Comparison of ENCODE assay signal across 22 cellular contexts in genomic region chr2:67479256-67479655, GRCh38.
A peak's percentile ranks its signal among the peaks of the same experiment; 100 is the strongest.
DNase-seq lines count a peak whose midpoint lies in the region; ATAC-seq and TF ChIP-seq lines count a peak whose summit lies in the region.
"Had no signal": no experiment of that assay in that cellular context is flagged by ENCODE, and none has a peak within 500 bp of the region (broad histone marks: within the 10 kb centered on the region; RNA-seq: fewer than 3 reads in every experiment).

No MANE protein-coding gene starts in this region.

- no peaks in the 10 kb centered on the region for H3K27me3 ChIP-seq in naive thymus-derived CD4-positive, alpha-beta T cell (ENCODE audit: control insufficient read depth in 2 of 2, insufficient read depth in 2 of 2, low read length in 2 of 2)
- H3K27me3 ChIP-seq: BLaER1 treated with 17β-estradiol and CSF1 and Interleukin-3, amounts not matched to agents 10 nM and 100 nM had no signal

- H3K27ac Mint-ChIP-seq in naive thymus-derived CD4-positive, alpha-beta T cell: no peak overlapping the region
- H3K27ac Mint-ChIP-seq: B cell; CD4-positive, alpha-beta T cell; CD8-positive, alpha-beta T cell had no signal

- no peaks in the 10 kb centered on the region for H3K36me3 ChIP-seq in naive thymus-derived CD4-positive, alpha-beta T cell (ENCODE audit: control insufficient read depth in 2 of 3, insufficient read depth in 3 of 3, low read length in 3 of 3)
- H3K36me3 ChIP-seq: BLaER1 treated with 17β-estradiol and CSF1 and Interleukin-3, amounts not matched to agents 10 nM and 100 nM had no signal

- no peak for ATAC-seq in naive thymus-derived CD4-positive, alpha-beta T cell
- ATAC-seq: A549; CD8-positive, alpha-beta T cell had no signal

- intact Hi-C loops in naive thymus-derived CD4-positive, alpha-beta T cell (cut with micrococcal nuclease): no loop called here

- POLR2A ChIA-PET in naive thymus-derived CD4-positive, alpha-beta T cell (lab: Charles Lee): no interaction called here

- H3K36me3 Mint-ChIP-seq in naive thymus-derived CD4-positive, alpha-beta T cell: peaks cover 0 to 3% (median 0%) of the 10 kb centered on the region in 5 donors
- H3K36me3 Mint-ChIP-seq: CD8-positive, alpha-beta T cell had no signal

- H3K9me3 ChIP-seq in naive thymus-derived CD4-positive, alpha-beta T cell (ENCODE audit: control insufficient read depth in 2 of 3, low read length in 3 of 3): no peaks in the 10 kb centered on the region
- H3K9me3 ChIP-seq: A549, Caco-2 had no signal

- peaks cover 0 to 5% (median 0%) of the 10 kb centered on the region in 11 donors for H3K9me3 Mint-ChIP-seq in naive thymus-derived CD4-positive, alpha-beta T cell
- H3K9me3 Mint-ChIP-seq: CD4-positive, alpha-beta T cell; CD8-positive, alpha-beta T cell had no signal

- no peak overlapping the region for H3K4me3 ChIP-seq in fibroblast of the aortic adventitia (ENCODE audit: low read depth, low read length)
- no peak overlapping the region for H3K4me3 ChIP-seq in naive thymus-derived CD4-positive, alpha-beta T cell (ENCODE audit: low read length)
- H3K4me3 ChIP-seq: A549; BLaER1 treated with 17β-estradiol and CSF1 and Interleukin-3, amounts not matched to agents 10 nM and 100 nM had no signal

- CTCF ChIA-PET in naive thymus-derived CD4-positive, alpha-beta T cell (lab: Charles Lee): no interaction called here

- H3K4me3 Mint-ChIP-seq in naive thymus-derived CD4-positive, alpha-beta T cell: no peak overlapping the region
- H3K4me3 Mint-ChIP-seq: B cell; CD4-positive, alpha-beta T cell; CD8-positive, alpha-beta T cell had no signal

- peaks cover 0 to 36% (median 24%) of the 10 kb centered on the region in 5 donors for H3K27me3 Mint-ChIP-seq in naive thymus-derived CD4-positive, alpha-beta T cell

- H3K27ac ChIP-seq in naive thymus-derived CD4-positive, alpha-beta T cell (ENCODE audit: low read depth, low read length): no peak overlapping the region
- H3K27ac ChIP-seq: 22Rv1; A549; BLaER1 treated with 17β-estradiol and CSF1 and Interleukin-3, amounts not matched to agents 10 nM and 100 nM; C4-2B had no signal

- no peaks in the 10 kb centered on the region for H3K4me1 Mint-ChIP-seq in naive thymus-derived CD4-positive, alpha-beta T cell
- H3K4me1 Mint-ChIP-seq: B cell had no signal

- no peaks in the 10 kb centered on the region for H3K4me1 ChIP-seq in naive thymus-derived CD4-positive, alpha-beta T cell (ENCODE audit: control insufficient read depth in 2 of 2, insufficient read depth in 2 of 2, low read length in 2 of 2)
- H3K4me1 ChIP-seq: Caco-2 had no signal

- no peak for TF ChIP-seq CTCF in fibroblast of the aortic adventitia (IDR thresholded peaks at IDR 0.05; ENCODE audit: insufficient read depth, low read length)

- DNase-seq in dermis microvascular lymphatic vessel endothelial cell (ENCODE audit: low read depth in 2 of 2): peak; percentile 9 to 40
- DNase-seq in fibroblast of gingiva (ENCODE audit: low read depth): peak; percentile 12
- peak; percentile 71 for DNase-seq in fibroblast of the aortic adventitia (ENCODE audit: low read depth)
- DNase-seq in naive thymus-derived CD4-positive, alpha-beta T cell: no peak
- no peak for DNase-seq in DMS 273 treated with DMSO at 0.1 percent for 48 hours (lab: John Stamatoyannopoulos, UW)
- no peak for DNase-seq in NCI-H345 treated with DMSO at 0.1 percent for 48 hours (lab: John Stamatoyannopoulos, UW; ENCODE audit: unreplicated experiment)
- DNase-seq: AML-193; Caco-2; Calu3; CD4-positive, alpha-beta T cell; CD8-positive, alpha-beta T cell; DMS153; DMS53; DMS79; DND-41; EL; GF-D8 had no signal

Comparison
In these comparisons a context has a peak if more than half of its experiments do, and no peak if none do; other contexts are left out.
1. DNase-seq: peak in dermis microvascular lymphatic vessel endothelial cell (2 of 2), fibroblast of gingiva (single experiment) and fibroblast of the aortic adventitia (single experiment); none in naive thymus-derived CD4-positive, alpha-beta T cell (0 of 9), DMS 273 treated with DMSO at 0.1 percent for 48 hours (single experiment) and NCI-H345 treated with DMSO at 0.1 percent for 48 hours (single experiment).